23 cellular contexts compared by ENCODE assay signal in the genomic region with DNA sequence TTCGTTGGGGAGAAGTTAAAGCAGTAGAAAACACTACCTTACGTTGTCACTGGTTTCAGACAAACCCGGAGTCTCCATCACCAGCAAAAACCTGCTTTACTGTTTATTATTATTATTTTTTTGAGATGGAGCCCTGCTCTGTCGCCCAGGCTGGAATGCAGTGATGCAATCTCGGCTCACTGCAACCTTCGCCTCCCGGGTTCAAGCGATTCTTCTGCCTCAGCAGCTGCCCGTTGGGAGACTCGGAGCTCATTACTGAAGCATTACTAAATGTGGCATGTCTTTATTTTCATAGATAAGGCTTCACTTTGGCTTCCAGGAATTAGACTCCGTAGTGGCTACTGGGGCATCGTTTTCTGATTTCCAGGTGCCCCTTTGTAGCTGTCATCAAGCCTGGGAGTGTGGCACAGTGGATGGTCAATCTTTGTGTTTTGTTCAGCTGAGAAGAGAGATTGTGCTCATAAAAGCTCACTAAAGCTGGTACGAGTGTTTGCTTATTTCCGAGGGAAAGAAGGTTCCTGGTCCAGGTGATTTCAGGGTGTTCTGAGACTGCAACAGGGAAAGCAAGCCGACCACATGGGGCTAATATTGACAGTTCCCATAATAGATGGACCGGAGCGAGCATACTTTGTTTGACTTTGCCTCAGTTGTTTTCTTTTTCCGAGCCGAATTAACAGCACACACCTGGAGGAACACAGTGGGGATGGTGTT.
DNase-seq lines count a peak whose midpoint lies in the region; ATAC-seq, FAIRE-seq and TF ChIP-seq lines count a peak whose summit lies in the region.
"Had no signal": no experiment of that assay in that cellular context is flagged by ENCODE, and none has a peak within 500 bp of the region (broad histone marks: within the 10 kb centered on the region; RNA-seq: fewer than 3 reads in every experiment).

No MANE protein-coding gene starts in this region.

- H3K27me3 Mint-ChIP-seq in activated CD8-positive, alpha-beta T cell treated with anti-CD3 and anti-CD28 coated beads for 36 hours = no peaks in the 10 kb centered on the region
- H3K27me3 Mint-ChIP-seq: activated CD4-positive, alpha-beta T cell treated with anti-CD3 and anti-CD28 coated beads, Interleukin-2, amount 10 ng/mL, durations not matched to agents 7 days and 5 days; activated T-helper 17 cell treated with anti-CD3 and anti-CD28 coated beads, Interleukin-2, amount 50 U/mL, for 72 hours had no signal

- H3K4me1 Mint-ChIP-seq in activated CD8-positive, alpha-beta T cell treated with anti-CD3 and anti-CD28 coated beads for 36 hours (ENCODE audit: low read depth) = peaks cover 38% of the 10 kb centered on the region
- H3K4me1 Mint-ChIP-seq: mesothelial cell of epicardium had no signal

- H3K36me3 ChIP-seq in bronchial epithelial cell (ENCODE audit: control insufficient read depth, insufficient read depth, low read length) (no peaks in the 10 kb centered on the region), pancreas (no peaks in the 10 kb centered on the region)
- H3K36me3 ChIP-seq: HAP-1, heart left ventricle had no signal

- no peaks in the 10 kb centered on the region for H3K4me1 ChIP-seq in pancreas
- H3K4me1 ChIP-seq: HAP-1 had no signal

- POLR2A ChIA-PET in activated CD8-positive, alpha-beta T cell treated with anti-CD3 and anti-CD28 coated beads for 36 hours (lab: Charles Lee) = no interaction called here

- no peak overlapping the region for H3K4me3 ChIP-seq in bronchial epithelial cell (ENCODE audit: low read depth, low read length)
- no peak overlapping the region for H3K4me3 ChIP-seq in pancreas
- H3K4me3 ChIP-seq: GM12878, HAP-1, heart left ventricle, smooth muscle cell had no signal

- no peak overlapping the region for H3K4me3 Mint-ChIP-seq in activated CD8-positive, alpha-beta T cell treated with anti-CD3 and anti-CD28 coated beads for 36 hours
- H3K4me3 Mint-ChIP-seq: activated CD4-positive, alpha-beta T cell treated with anti-CD3 and anti-CD28 coated beads, Interleukin-2, amount 10 ng/mL, durations not matched to agents 7 days and 5 days; activated T-helper 17 cell treated with anti-CD3 and anti-CD28 coated beads, Interleukin-2, amount 50 U/mL, for 72 hours; CD14-positive monocyte; mesothelial cell of epicardium; T-helper 2 cell treated with Interferon-gamma antibody and Interleukin-4, amounts not matched to agents 5 μg/mL and 100 μg/mL, for 36 hours had no signal

- peaks cover 6% of the 10 kb centered on the region for H3K36me3 Mint-ChIP-seq in activated CD8-positive, alpha-beta T cell treated with anti-CD3 and anti-CD28 coated beads for 36 hours (ENCODE audit: low read depth)
- H3K36me3 Mint-ChIP-seq: mesothelial cell of epicardium had no signal

- intact Hi-C loops in pancreas (cut with DNase I) = no loop called here
- intact Hi-C loops in activated CD8-positive, alpha-beta T cell treated with anti-CD3 and anti-CD28 coated beads for 36 hours (cut with micrococcal nuclease) = no loop called here

- TF ChIP-seq CTCF in bronchial epithelial cell (IDR thresholded peaks at IDR 0.05; ENCODE audit: insufficient read depth, low read length, severe bottlenecking) = no peak
- TF ChIP-seq CTCF in pancreas (IDR thresholded peaks at IDR 0.05) = no peak
- no peak for TF ChIP-seq CTCF in activated CD8-positive, alpha-beta T cell treated with anti-CD3 and anti-CD28 coated beads for 36 hours (IDR thresholded peaks at IDR 0.05)

- no peaks in the 10 kb centered on the region for H3K9me3 Mint-ChIP-seq in activated CD8-positive, alpha-beta T cell treated with anti-CD3 and anti-CD28 coated beads for 36 hours
- H3K9me3 Mint-ChIP-seq: activated CD4-positive, alpha-beta T cell treated with anti-CD3 and anti-CD28 coated beads, Interleukin-2, amount 10 ng/mL, durations not matched to agents 7 days and 5 days; activated T-helper 17 cell treated with anti-CD3 and anti-CD28 coated beads, Interleukin-2, amount 50 U/mL, for 72 hours; mesothelial cell of epicardium; T-helper 2 cell treated with Interferon-gamma antibody and Interleukin-4, amounts not matched to agents 5 μg/mL and 100 μg/mL, for 36 hours had no signal

- no peaks in the 10 kb centered on the region for H3K9me3 ChIP-seq in pancreas
- H3K9me3 ChIP-seq: HAP-1, heart left ventricle had no signal

- WGBS in pancreas, 2 donors = 54 to 61% methylated on average over 19 of the region's 19 CpGs

- H3K27ac Mint-ChIP-seq in activated CD8-positive, alpha-beta T cell treated with anti-CD3 and anti-CD28 coated beads for 36 hours = no peak overlapping the region
- H3K27ac Mint-ChIP-seq: activated CD4-positive, alpha-beta T cell treated with anti-CD3 and anti-CD28 coated beads, Interleukin-2, amount 10 ng/mL, durations not matched to agents 7 days and 5 days; activated T-helper 17 cell treated with anti-CD3 and anti-CD28 coated beads, Interleukin-2, amount 50 U/mL, for 72 hours; CD14-positive monocyte; mesothelial cell of epicardium; T-helper 2 cell treated with Interferon-gamma antibody and Interleukin-4, amounts not matched to agents 5 μg/mL and 100 μg/mL, for 36 hours had no signal

- no peak overlapping the region for H3K27ac ChIP-seq in pancreas
- H3K27ac ChIP-seq: 22Rv1, heart left ventricle had no signal

- no peaks in the 10 kb centered on the region for H3K27me3 ChIP-seq in bronchial epithelial cell (ENCODE audit: control insufficient read depth, insufficient read depth, low read length)
- H3K27me3 ChIP-seq in pancreas = no peaks in the 10 kb centered on the region
- H3K27me3 ChIP-seq: heart left ventricle had no signal

- DNase-seq in DMS153 treated with DMSO at 0.1 percent for 48 hours (lab: John Stamatoyannopoulos, UW; ENCODE audit: unreplicated experiment) (peak; percentile 94), DMS153 (lab: John Stamatoyannopoulos, UW) (no peak), NCI-H2081 (lab: John Stamatoyannopoulos, UW) (peak; percentile 79 to 96), bronchial epithelial cell (ENCODE audit: low read depth) (no peak), pancreas (no peak), HK-2 (ENCODE audit: unreplicated experiment) (no peak), urothelium cell line (ENCODE audit: low spot score) (no peak)
- DNase-seq in activated CD8-positive, alpha-beta T cell treated with anti-CD3 and anti-CD28 coated beads for 36 hours = no peak
- DNase-seq: activated CD4-positive, alpha-beta T cell treated with anti-CD3 and anti-CD28 coated beads, Interleukin-2, amount 10 ng/mL, durations not matched to agents 7 days and 5 days; heart left ventricle; NK-92 treated with Interleukin-12 subunit alpha and Interleukin-12 subunit beta, amount 100 ng/mL, for 24 hours; Right ventricle myocardium superior; stimulated activated naive CD4-positive, alpha-beta T cell treated with Interleukin-2 at 50 U/mL for 16 hours had no signal

- ATAC-seq in pancreas = peak; percentile 35 to 70 (median 64)
- ATAC-seq in activated CD8-positive, alpha-beta T cell treated with anti-CD3 and anti-CD28 coated beads for 36 hours = no peak
- ATAC-seq: activated T-helper 17 cell treated with anti-CD3 and anti-CD28 coated beads, Interleukin-2, amount 50 U/mL, for 72 hours; GM12878; heart left ventricle had no signal

- FAIRE-seq in bronchial epithelial cell (lab: Jason Lieb, UNC) (peak; percentile 85), pancreas (lab: Jason Lieb, UNC) (no peak), urothelium cell line (lab: Jason Lieb, UNC) (no peak)
- FAIRE-seq: colon, GM12878, keratinocyte had no signal

- CTCF ChIA-PET in activated CD8-positive, alpha-beta T cell treated with anti-CD3 and anti-CD28 coated beads for 36 hours (lab: Charles Lee) = no interaction called here

Comparison
In these comparisons a context has a peak if more than half of its experiments do, and no peak if none do; other contexts are left out.
1. DNase-seq: peak in DMS153 treated with DMSO at 0.1 percent for 48 hours (single experiment) and NCI-H2081 (2 of 2); none in DMS153 (single experiment), bronchial epithelial cell (single experiment), pancreas (0 of 6), HK-2 (single experiment), urothelium cell line (single experiment) and activated CD8-positive, alpha-beta T cell treated with anti-CD3 and anti-CD28 coated beads for 36 hours (single experiment).